ENCODE assay signal across 1 cellular context in the genomic region with DNA sequence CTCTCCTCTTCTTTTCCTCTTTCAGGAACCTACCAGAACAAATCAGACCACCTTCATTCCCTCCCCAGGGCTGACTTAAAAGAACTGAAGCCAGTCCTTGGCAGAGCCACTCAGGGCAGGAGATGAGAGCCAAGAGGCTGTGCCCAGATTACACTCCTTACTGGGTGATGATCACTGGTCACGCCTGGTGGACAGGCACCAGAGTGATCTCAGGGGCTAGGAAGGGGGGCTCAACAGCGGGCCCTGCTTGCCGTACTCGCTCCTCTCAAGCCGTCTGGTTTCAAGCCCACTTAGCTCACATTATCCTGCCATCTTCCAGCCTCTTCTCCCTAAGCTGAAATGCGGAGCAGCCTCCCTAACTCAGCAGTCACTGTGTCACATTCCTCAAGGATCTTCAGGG.
TF ChIP-seq lines count a peak whose summit lies in the region.

No MANE protein-coding gene starts in this region.

TF ChIP-seq in GM23338, 12 proteins besides CTCF, POLR2A, EP300 and RAD21 (continued from another document):
- TF ChIP-seq, protein P1, sequence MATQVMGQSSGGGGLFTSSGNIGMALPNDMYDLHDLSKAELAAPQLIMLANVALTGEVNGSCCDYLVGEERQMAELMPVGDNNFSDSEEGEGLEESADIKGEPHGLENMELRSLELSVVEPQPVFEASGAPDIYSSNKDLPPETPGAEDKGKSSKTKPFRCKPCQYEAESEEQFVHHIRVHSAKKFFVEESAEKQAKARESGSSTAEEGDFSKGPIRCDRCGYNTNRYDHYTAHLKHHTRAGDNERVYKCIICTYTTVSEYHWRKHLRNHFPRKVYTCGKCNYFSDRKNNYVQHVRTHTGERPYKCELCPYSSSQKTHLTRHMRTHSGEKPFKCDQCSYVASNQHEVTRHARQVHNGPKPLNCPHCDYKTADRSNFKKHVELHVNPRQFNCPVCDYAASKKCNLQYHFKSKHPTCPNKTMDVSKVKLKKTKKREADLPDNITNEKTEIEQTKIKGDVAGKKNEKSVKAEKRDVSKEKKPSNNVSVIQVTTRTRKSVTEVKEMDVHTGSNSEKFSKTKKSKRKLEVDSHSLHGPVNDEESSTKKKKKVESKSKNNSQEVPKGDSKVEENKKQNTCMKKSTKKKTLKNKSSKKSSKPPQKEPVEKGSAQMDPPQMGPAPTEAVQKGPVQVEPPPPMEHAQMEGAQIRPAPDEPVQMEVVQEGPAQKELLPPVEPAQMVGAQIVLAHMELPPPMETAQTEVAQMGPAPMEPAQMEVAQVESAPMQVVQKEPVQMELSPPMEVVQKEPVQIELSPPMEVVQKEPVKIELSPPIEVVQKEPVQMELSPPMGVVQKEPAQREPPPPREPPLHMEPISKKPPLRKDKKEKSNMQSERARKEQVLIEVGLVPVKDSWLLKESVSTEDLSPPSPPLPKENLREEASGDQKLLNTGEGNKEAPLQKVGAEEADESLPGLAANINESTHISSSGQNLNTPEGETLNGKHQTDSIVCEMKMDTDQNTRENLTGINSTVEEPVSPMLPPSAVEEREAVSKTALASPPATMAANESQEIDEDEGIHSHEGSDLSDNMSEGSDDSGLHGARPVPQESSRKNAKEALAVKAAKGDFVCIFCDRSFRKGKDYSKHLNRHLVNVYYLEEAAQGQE (IDR thresholded peaks at IDR 0.05; ENCODE audit: unreplicated experiment), result no peak
- TF ChIP-seq EZH2 (IDR thresholded peaks at IDR 0.05; ENCODE audit: low read depth, unreplicated experiment) (no peak), EZH2phosphoT487 (IDR thresholded peaks at IDR 0.05; ENCODE audit: unreplicated experiment) (no peak), ETS1 (IDR thresholded peaks at IDR 0.05) (no peak), CREB1 (CRISPR knock-in tag; IDR thresholded peaks at IDR 0.05; ENCODE audit: low read depth) (no peak), STAT1 (IDR thresholded peaks at IDR 0.05; ENCODE audit: unreplicated experiment) (no peak)
- TF ChIP-seq, protein P2, sequence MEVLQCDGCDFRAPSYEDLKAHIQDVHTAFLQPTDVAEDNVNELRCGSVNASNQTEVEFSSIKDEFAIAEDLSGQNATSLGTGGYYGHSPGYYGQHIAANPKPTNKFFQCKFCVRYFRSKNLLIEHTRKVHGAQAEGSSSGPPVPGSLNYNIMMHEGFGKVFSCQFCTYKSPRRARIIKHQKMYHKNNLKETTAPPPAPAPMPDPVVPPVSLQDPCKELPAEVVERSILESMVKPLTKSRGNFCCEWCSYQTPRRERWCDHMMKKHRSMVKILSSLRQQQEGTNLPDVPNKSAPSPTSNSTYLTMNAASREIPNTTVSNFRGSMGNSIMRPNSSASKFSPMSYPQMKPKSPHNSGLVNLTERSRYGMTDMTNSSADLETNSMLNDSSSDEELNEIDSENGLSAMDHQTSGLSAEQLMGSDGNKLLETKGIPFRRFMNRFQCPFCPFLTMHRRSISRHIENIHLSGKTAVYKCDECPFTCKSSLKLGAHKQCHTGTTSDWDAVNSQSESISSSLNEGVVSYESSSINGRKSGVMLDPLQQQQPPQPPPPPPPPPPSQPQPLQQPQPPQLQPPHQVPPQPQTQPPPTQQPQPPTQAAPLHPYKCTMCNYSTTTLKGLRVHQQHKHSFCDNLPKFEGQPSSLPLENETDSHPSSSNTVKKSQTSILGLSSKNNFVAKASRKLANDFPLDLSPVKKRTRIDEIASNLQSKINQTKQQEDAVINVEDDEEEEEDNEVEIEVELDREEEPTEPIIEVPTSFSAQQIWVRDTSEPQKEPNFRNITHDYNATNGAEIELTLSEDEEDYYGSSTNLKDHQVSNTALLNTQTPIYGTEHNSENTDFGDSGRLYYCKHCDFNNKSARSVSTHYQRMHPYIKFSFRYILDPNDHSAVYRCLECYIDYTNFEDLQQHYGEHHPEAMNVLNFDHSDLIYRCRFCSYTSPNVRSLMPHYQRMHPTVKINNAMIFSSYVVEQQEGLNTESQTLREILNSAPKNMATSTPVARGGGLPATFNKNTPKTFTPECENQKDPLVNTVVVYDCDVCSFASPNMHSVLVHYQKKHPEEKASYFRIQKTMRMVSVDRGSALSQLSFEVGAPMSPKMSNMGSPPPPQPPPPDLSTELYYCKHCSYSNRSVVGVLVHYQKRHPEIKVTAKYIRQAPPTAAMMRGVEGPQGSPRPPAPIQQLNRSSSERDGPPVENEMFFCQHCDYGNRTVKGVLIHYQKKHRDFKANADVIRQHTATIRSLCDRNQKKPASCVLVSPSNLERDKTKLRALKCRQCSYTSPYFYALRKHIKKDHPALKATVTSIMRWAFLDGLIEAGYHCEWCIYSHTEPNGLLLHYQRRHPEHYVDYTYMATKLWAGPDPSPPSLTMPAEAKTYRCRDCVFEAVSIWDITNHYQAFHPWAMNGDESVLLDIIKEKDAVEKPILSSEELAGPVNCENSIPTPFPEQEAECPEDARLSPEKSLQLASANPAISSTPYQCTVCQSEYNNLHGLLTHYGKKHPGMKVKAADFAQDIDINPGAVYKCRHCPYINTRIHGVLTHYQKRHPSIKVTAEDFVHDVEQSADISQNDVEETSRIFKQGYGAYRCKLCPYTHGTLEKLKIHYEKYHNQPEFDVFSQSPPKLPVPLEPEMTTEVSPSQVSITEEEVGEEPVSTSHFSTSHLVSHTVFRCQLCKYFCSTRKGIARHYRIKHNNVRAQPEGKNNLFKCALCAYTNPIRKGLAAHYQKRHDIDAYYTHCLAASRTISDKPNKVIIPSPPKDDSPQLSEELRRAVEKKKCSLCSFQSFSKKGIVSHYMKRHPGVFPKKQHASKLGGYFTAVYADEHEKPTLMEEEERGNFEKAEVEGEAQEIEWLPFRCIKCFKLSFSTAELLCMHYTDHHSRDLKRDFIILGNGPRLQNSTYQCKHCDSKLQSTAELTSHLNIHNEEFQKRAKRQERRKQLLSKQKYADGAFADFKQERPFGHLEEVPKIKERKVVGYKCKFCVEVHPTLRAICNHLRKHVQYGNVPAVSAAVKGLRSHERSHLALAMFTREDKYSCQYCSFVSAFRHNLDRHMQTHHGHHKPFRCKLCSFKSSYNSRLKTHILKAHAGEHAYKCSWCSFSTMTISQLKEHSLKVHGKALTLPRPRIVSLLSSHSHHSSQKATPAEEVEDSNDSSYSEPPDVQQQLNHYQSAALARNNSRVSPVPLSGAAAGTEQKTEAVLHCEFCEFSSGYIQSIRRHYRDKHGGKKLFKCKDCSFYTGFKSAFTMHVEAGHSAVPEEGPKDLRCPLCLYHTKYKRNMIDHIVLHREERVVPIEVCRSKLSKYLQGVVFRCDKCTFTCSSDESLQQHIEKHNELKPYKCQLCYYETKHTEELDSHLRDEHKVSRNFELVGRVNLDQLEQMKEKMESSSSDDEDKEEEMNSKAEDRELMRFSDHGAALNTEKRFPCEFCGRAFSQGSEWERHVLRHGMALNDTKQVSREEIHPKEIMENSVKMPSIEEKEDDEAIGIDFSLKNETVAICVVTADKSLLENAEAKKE (CRISPR knock-in tag; IDR thresholded peaks at IDR 0.05), result no peak
